ENCODE assay signal across 1 cellular context in genomic region chr6:34094474-34095135, GRCh38.
TF ChIP-seq lines count a peak whose summit lies in the region.

No MANE protein-coding gene starts in this region.

TF ChIP-seq in SK-N-SH, 30 proteins besides CTCF, POLR2A, EP300 and RAD21 (continued from another document):
- TF ChIP-seq ZBTB33 (IDR thresholded peaks at IDR 0.05; ENCODE audit: borderline replicate concordance, low read depth) (no peak), CHD2 (IDR thresholded peaks at IDR 0.05; ENCODE audit: low read length, partially characterized antibody) (no peak), GABPA (IDR thresholded peaks at IDR 0.05; ENCODE audit: low read depth) (no peak), NFIC (IDR thresholded peaks at IDR 0.05; ENCODE audit: borderline replicate concordance) (no peak)
TF ChIP-seq in SK-N-SH: peak in this region for 0.
